8 cellular contexts compared by ENCODE assay signal in the genomic region with DNA sequence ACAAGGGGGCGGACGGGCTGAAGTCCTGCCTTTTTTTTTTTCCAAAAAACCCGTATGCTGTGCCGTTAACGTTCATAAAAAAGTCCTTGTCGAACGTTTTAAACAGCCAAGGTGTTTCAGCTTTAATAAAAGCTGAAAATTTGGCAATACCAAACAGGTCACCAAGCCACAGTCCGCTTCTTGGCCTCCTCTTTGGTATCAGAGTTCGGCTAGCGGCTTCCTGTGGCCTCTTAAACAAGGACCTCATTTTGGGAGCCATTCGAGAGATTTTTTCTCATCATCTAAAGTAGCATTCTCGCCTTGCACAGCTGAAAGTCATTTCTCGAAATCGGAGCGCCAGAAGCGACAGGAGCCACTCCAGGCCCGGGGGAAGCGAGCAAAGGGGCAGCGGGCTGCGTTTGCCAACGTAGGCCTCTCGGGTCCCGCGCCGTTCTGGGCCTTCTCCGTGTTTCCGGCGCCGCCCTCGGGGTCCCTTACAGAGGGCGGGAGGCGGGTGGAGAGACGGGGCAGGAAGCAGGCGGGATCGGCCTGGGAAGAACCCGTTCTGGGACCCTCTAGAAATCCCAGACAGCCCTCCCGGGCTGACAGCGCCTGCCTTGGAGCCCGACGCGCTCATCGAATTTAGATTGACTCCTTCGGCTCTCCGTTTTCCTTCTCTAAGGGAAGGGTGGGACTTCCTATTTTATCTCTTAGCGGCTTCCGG. TPM values are rescaled to one million over a fixed set of nuclear protein-coding genes. Genes with fewer than 3 reads are reported as not detected.
A peak's percentile ranks its signal among the peaks of the same experiment; 100 is the strongest.
DNase-seq lines count a peak whose midpoint lies in the region; ATAC-seq and TF ChIP-seq lines count a peak whose summit lies in the region.

No MANE protein-coding gene starts in this region.

- H3K79me2 ChIP-seq in OCI-LY1 (ENCODE audit: insufficient read depth, low read length): peaks cover 20% of the 10 kb centered on the region

- DNase-seq in C1 segment of cervical spinal cord (lab: John Stamatoyannopoulos, UW) (peak in 13 of 14 donors; percentile 44 to 92 (median 85)), esophagus squamous epithelium (lab: John Stamatoyannopoulos, UW) (peak; percentile 30)
- DNase-seq in activated T-cell treated with anti-CD3 and anti-CD28 coated beads, Interleukin-2, amount 50 U/mL, for 1 hour: peak; percentile 82
- DNase-seq in natural killer cell treated with Interleukin-12 subunit alpha and Interleukin-12 subunit beta and Interleukin-15 and Interleukin-18, amount 100 ng/mL, for 72 hours (ENCODE audit: low spot score): peak; percentile 79
- DNase-seq in stimulated activated naive CD4-positive, alpha-beta T cell treated with Interleukin-2 at 50 U/mL for 16 hours (lab: John Stamatoyannopoulos, UW): peak; percentile 66

- H3K4me2 ChIP-seq in OCI-LY1 (ENCODE audit: low read length): peak overlapping the region; percentile 91

- H3K4me3 Mint-ChIP-seq in natural killer cell treated with Interleukin-12 subunit alpha and Interleukin-12 subunit beta and Interleukin-15 and Interleukin-18, amount 100 ng/mL, for 72 hours: peak overlapping the region; percentile 94

- intact Hi-C loops in esophagus squamous epithelium (cut with DNase I): no loop called here

- peak overlapping the region; percentile 90 for H3K9ac ChIP-seq in OCI-LY1 (ENCODE audit: low read length)

- ATAC-seq in GM19043 (IDR thresholded peaks at IDR 0.05; ENCODE audit: low read depth, unreplicated experiment) (peak; percentile 25), HG03354 (IDR thresholded peaks at IDR 0.05; ENCODE audit: poor library complexity, severe bottlenecking, unreplicated experiment) (peak; percentile 45)
- peak; percentile 70 to 78 for ATAC-seq in natural killer cell treated with Interleukin-12 subunit alpha and Interleukin-12 subunit beta and Interleukin-15 and Interleukin-18, amount 100 ng/mL, for 72 hours

- no peak for TF ChIP-seq CTCF in OCI-LY1 (IDR thresholded peaks at IDR 0.05; ENCODE audit: low read length)
- no peak for TF ChIP-seq CTCF in esophagus squamous epithelium (IDR thresholded peaks at IDR 0.05)

- peak overlapping the region; percentile 89 for H3K4me3 ChIP-seq in OCI-LY1 (ENCODE audit: low read depth, low read length, poor library complexity, severe bottlenecking)
- H3K4me3 ChIP-seq in esophagus squamous epithelium: peak overlapping the region; percentile 73 to 93 (median 84)

- H3K27ac ChIP-seq in OCI-LY1 (ENCODE audit: low read depth, low read length, poor library complexity, severe bottlenecking) (peak overlapping the region; percentile 77), esophagus squamous epithelium (peak overlapping the region; percentile 98 to 100 (median 98))

- H3K36me3 Mint-ChIP-seq in natural killer cell treated with Interleukin-12 subunit alpha and Interleukin-12 subunit beta and Interleukin-15 and Interleukin-18, amount 100 ng/mL, for 72 hours: no peaks in the 10 kb centered on the region

- H3K27me3 ChIP-seq in OCI-LY1 (ENCODE audit: insufficient read depth, low read length) (no peaks in the 10 kb centered on the region), esophagus squamous epithelium (no peaks in the 10 kb centered on the region)

- TF ChIP-seq POLR2A in esophagus squamous epithelium (IDR thresholded peaks at IDR 0.05): peak in 1 of 4 donors; percentile 52

- H3F3A ChIP-seq in OCI-LY1 (ENCODE audit: insufficient read depth, low read length): no peaks in the 10 kb centered on the region

- H3K4me1 Mint-ChIP-seq in natural killer cell treated with Interleukin-12 subunit alpha and Interleukin-12 subunit beta and Interleukin-15 and Interleukin-18, amount 100 ng/mL, for 72 hours (ENCODE audit: low read depth in 2 of 2): peaks cover 45 to 62% of the 10 kb centered on the region in 2 donors

- H3K4me1 ChIP-seq in OCI-LY1 (ENCODE audit: insufficient read depth, low read length, severe bottlenecking): peaks cover 29% of the 10 kb centered on the region
- H3K4me1 ChIP-seq in esophagus squamous epithelium: peaks cover 15 to 32% (median 17%) of the 10 kb centered on the region in 3 donors

- 1 to 2% methylated on average over 25 to 28 of the region's 46 CpGs for WGBS in esophagus squamous epithelium, 2 donors

- H4K20me1 ChIP-seq in OCI-LY1 (ENCODE audit: insufficient read depth, low read length): no peaks in the 10 kb centered on the region

- peak overlapping the region; percentile 23; the same call in 1 of the 2 replicates for H2AFZ ChIP-seq in OCI-LY1 (ENCODE audit: low read length)

- H3K36me3 ChIP-seq in OCI-LY1 (ENCODE audit: insufficient read depth, low read length) (peaks cover 21% of the 10 kb centered on the region), esophagus squamous epithelium (peaks cover 0 to 25% (median 0%) of the 10 kb centered on the region in 3 donors)

- no peaks in the 10 kb centered on the region for H3K9me2 ChIP-seq in OCI-LY1 (ENCODE audit: low read depth, low read length)

- no peaks in the 10 kb centered on the region for H3K27me3 Mint-ChIP-seq in natural killer cell treated with Interleukin-12 subunit alpha and Interleukin-12 subunit beta and Interleukin-15 and Interleukin-18, amount 100 ng/mL, for 72 hours

- H3K27ac Mint-ChIP-seq in natural killer cell treated with Interleukin-12 subunit alpha and Interleukin-12 subunit beta and Interleukin-15 and Interleukin-18, amount 100 ng/mL, for 72 hours: peak overlapping the region; percentile 97 to 98

- H3K9me3 Mint-ChIP-seq in natural killer cell treated with Interleukin-12 subunit alpha and Interleukin-12 subunit beta and Interleukin-15 and Interleukin-18, amount 100 ng/mL, for 72 hours: no peaks in the 10 kb centered on the region

- H3K9me3 ChIP-seq in OCI-LY1 (ENCODE audit: low read length): no peaks in the 10 kb centered on the region
- H3K9me3 ChIP-seq in esophagus squamous epithelium: no peaks in the 10 kb centered on the region

RNA-seq across cellular contexts. Expression of a gene that starts 0.6 kb away (rescaled TPM):
- 10 to 100 TPM in 2 of 4 donors, 1 to 10 TPM in 2; 6.4 to 21.2 (median 13.1) TPM for total RNA-seq in esophagus squamous epithelium
- 10 to 100 TPM; 21.9 to 44.6 TPM for total RNA-seq in natural killer cell treated with Interleukin-12 subunit alpha and Interleukin-12 subunit beta and Interleukin-15 and Interleukin-18, amount 100 ng/mL, for 72 hours

Comparison
In these comparisons a context has a peak if more than half of its experiments do, and no peak if none do; other contexts are left out.
1. Peak in every context shown above with its lines: DNase-seq, ATAC-seq, H3K4me3 ChIP-seq and H3K27ac ChIP-seq.
2. DNase-seq: peak in every context shown above with its lines; median percentile 85 in C1 segment of cervical spinal cord; 82 in activated T-cell treated with anti-CD3 and anti-CD28 coated beads, Interleukin-2, amount 50 U/mL, for 1 hour; 79 in natural killer cell treated with Interleukin-12 subunit alpha and Interleukin-12 subunit beta and Interleukin-15 and Interleukin-18, amount 100 ng/mL, for 72 hours; 66 in stimulated activated naive CD4-positive, alpha-beta T cell treated with Interleukin-2 at 50 U/mL for 16 hours; 30 in esophagus squamous epithelium.